ENCODE assay signal across 20 cellular contexts in the genomic region with DNA sequence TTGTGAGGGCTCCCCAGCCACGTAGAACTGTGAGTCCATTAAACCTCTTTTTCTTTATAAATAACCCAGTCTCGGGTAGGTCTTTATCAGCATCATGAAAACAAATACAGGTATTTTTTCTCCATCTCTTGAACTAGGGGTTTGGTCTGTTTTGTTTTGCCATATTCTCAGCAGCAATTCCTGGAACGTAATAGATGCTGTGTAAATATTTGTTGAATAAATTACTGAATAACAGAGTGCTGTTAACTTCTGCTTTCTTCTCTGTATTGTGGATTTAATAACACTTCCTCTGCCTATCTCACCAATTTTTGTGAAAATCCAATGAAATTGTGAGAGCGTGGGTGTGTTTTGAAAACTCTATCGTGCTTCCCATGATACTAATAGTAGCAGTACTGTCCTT.
DNase-seq lines count a peak whose midpoint lies in the region; ATAC-seq, FAIRE-seq and TF ChIP-seq lines count a peak whose summit lies in the region.
"Had no signal": no experiment of that assay in that cellular context is flagged by ENCODE, and none has a peak within 500 bp of the region (broad histone marks: within the 10 kb centered on the region; RNA-seq: fewer than 3 reads in every experiment).

No MANE protein-coding gene starts in this region.

- POLR2A ChIA-PET in PC-9 (lab: Charles Lee; ENCODE audit: unreplicated experiment): no interaction called here

- no TSS peak for BruUV-seq in PC-9 (replicated peaks; lab: Mats Ljungman, UMichigan)

- H3K4me3 ChIP-seq in PC-9: no peak overlapping the region
- H3K4me3 ChIP-seq: GM12878, GM23338 had no signal

- FAIRE-seq in islet of Langerhans (lab: Jason Lieb, UNC) (peak; percentile 5), GM12892 (lab: Jason Lieb, UNC) (no peak)
- FAIRE-seq: GM12878, GM18507 had no signal

- DNase-seq in DMS53 (lab: John Stamatoyannopoulos, UW): peak; percentile 23
- peak; percentile 2 for DNase-seq in DMS53 treated with DMSO at 0.1 percent for 48 hours (lab: John Stamatoyannopoulos, UW; ENCODE audit: unreplicated experiment)
- no peak for DNase-seq in PC-9
- DNase-seq in GM12892 (ENCODE audit: insufficient read length): no peak
- DNase-seq in activated naive CD4-positive, alpha-beta T cell treated with anti-CD3 and anti-CD28 coated beads, Interleukin-2, amount 50 U/mL, for 72 hours (ENCODE audit: low spot score in 2 of 2): no peak
- no peak for DNase-seq in substantia nigra (lab: John Stamatoyannopoulos, UW)
- DNase-seq in NCI-H187 (lab: John Stamatoyannopoulos, UW): no peak
- DNase-seq: C1 segment of cervical spinal cord; Calu3; CD4-positive, alpha-beta memory T cell; COR-L47; DMS79; EL; GDM1; H9 had no signal

- no peaks in the 10 kb centered on the region for H3K9me3 ChIP-seq in PC-9 (ENCODE audit: insufficient read depth, low read depth)

- CTCF ChIA-PET in PC-9 (lab: Charles Lee): no interaction called here

- 0 out of 2 replicates have a peak overlapping the region, but pooled peaks have one; percentile 35 for H2AFZ ChIP-seq in PC-9
- H2AFZ ChIP-seq: GM23338 had no signal

- no peaks in the 10 kb centered on the region for H3K9me3 Mint-ChIP-seq in activated naive CD4-positive, alpha-beta T cell treated with anti-CD3 and anti-CD28 coated beads, Interleukin-2, amount 50 U/mL, for 72 hours
- H3K9me3 Mint-ChIP-seq: GM23338, H9 had no signal

- no peak for TF ChIP-seq CTCF in PC-9 (conservative IDR thresholded peaks at IDR 0.05)

- H3K27ac Mint-ChIP-seq in activated naive CD4-positive, alpha-beta T cell treated with anti-CD3 and anti-CD28 coated beads, Interleukin-2, amount 50 U/mL, for 72 hours: no peak overlapping the region
- H3K27ac Mint-ChIP-seq: GM23338, H9 had no signal

- ATAC-seq in activated naive CD4-positive, alpha-beta T cell treated with anti-CD3 and anti-CD28 coated beads, Interleukin-2, amount 50 U/mL, for 72 hours: no peak
- ATAC-seq: GM12878, GM23338, HCT116 had no signal

- no peak for TF ChIP-seq POLR2A in GM12892 (IDR thresholded peaks at IDR 0.05; ENCODE audit: low read depth, low read length)

- no peak overlapping the region for H3K4me2 ChIP-seq in PC-9
- H3K4me2 ChIP-seq: GM23338 had no signal

- no peaks in the 10 kb centered on the region for H3K36me3 Mint-ChIP-seq in activated naive CD4-positive, alpha-beta T cell treated with anti-CD3 and anti-CD28 coated beads, Interleukin-2, amount 50 U/mL, for 72 hours
- H3K36me3 Mint-ChIP-seq: CD4-positive, alpha-beta memory T cell had no signal

- H3K36me3 ChIP-seq in PC-9 (ENCODE audit: low read depth): no peaks in the 10 kb centered on the region

- intact Hi-C loops in PC-9 (cut with micrococcal nuclease; ENCODE audit: unreplicated experiment): no loop called here

- H3K27ac ChIP-seq in PC-9 (no peak overlapping the region), substantia nigra (ENCODE audit: low read depth, low read length, poor library complexity, severe bottlenecking) (no peak overlapping the region)

- no peaks in the 10 kb centered on the region for H3K9me2 ChIP-seq in PC-9 (ENCODE audit: insufficient read depth)

- H3F3A ChIP-seq in PC-9 (ENCODE audit: insufficient read depth, low read depth): no peaks in the 10 kb centered on the region

- H3K27me3 ChIP-seq in PC-9 (ENCODE audit: insufficient read depth, low read depth): no peaks in the 10 kb centered on the region

- no peaks in the 10 kb centered on the region for H3K4me1 ChIP-seq in PC-9 (replicated peaks; ENCODE audit: insufficient read depth)

- H3K79me2 ChIP-seq in PC-9 (ENCODE audit: low read depth): no peaks in the 10 kb centered on the region

- H4K20me1 ChIP-seq in PC-9 (ENCODE audit: insufficient read depth): no peaks in the 10 kb centered on the region

Comparison
In these comparisons a context has a peak if more than half of its experiments do, and no peak if none do; other contexts are left out.
1. DNase-seq: peak in DMS53 (single experiment) and DMS53 treated with DMSO at 0.1 percent for 48 hours (single experiment); none in PC-9 (0 of 2), GM12892 (single experiment), activated naive CD4-positive, alpha-beta T cell treated with anti-CD3 and anti-CD28 coated beads, Interleukin-2, amount 50 U/mL, for 72 hours (0 of 2), substantia nigra (0 of 49) and NCI-H187 (0 of 2).